13 cellular contexts compared by ENCODE assay signal in genomic region chr3:38707730-38708129, GRCh38. TPM values are rescaled to one million over a fixed set of nuclear protein-coding genes. Genes with fewer than 3 reads are reported as not detected.
DNase-seq lines count a peak whose midpoint lies in the region; ATAC-seq and TF ChIP-seq lines count a peak whose summit lies in the region.
"Had no signal": no experiment of that assay in that cellular context is flagged by ENCODE, and none has a peak within 500 bp of the region (broad histone marks: within the 10 kb centered on the region; RNA-seq: fewer than 3 reads in every experiment).

No MANE protein-coding gene starts in this region.

- TF ChIP-seq POLR2A in stomach (IDR thresholded peaks at IDR 0.05): no peak

- DNase-seq in BJ (ENCODE audit: low read depth) (no peak), hepatocyte (ENCODE audit: low spot score) (peak; percentile 16), putamen (ENCODE audit: low spot score) (no peak), HK-2 (ENCODE audit: unreplicated experiment) (no peak), stomach (no peak)
- DNase-seq in activated CD4-positive, alpha-beta memory T cell treated with anti-CD3 and anti-CD28 coated beads for 36 hours: no peak
- DNase-seq: activated CD4-positive, alpha-beta memory T cell treated with anti-CD3 and anti-CD28 coated beads, Interleukin-2, amount 10 ng/mL, durations not matched to agents 7 days and 5 days; DMS79 treated with DMSO at 0.1 percent for 48 hours; NCI-H1694; posterior cingulate gyrus had no signal

- TF ChIP-seq CTCF in BJ (IDR thresholded peaks at IDR 0.05; ENCODE audit: insufficient read depth, low read depth, low read length): peak; percentile 37
- peak; percentile 50; the same call in 1 of the 2 replicates for TF ChIP-seq CTCF in GM12875 (IDR thresholded peaks at IDR 0.05; ENCODE audit: borderline replicate concordance, insufficient read depth, low read depth, low read length)
- peak; percentile 39 for TF ChIP-seq CTCF in hepatocyte (IDR thresholded peaks at IDR 0.05; ENCODE audit: poor library complexity)
- TF ChIP-seq CTCF in stomach (IDR thresholded peaks at IDR 0.05): no peak

- no peaks in the 10 kb centered on the region for H3K4me1 ChIP-seq in hepatocyte (ENCODE audit: insufficient read depth)
- H3K4me1 ChIP-seq in stomach: no peaks in the 10 kb centered on the region

- H3K36me3 ChIP-seq in BJ (ENCODE audit: control insufficient read depth, insufficient read depth, low read length) (no peaks in the 10 kb centered on the region), hepatocyte (replicated peaks; ENCODE audit: insufficient read depth, low read depth) (no peaks in the 10 kb centered on the region), stomach (no peaks in the 10 kb centered on the region)

- CTCF ChIA-PET in BJ (lab: Yijun Ruan, JAX): no interaction called here
- CTCF ChIA-PET in activated CD4-positive, alpha-beta memory T cell treated with anti-CD3 and anti-CD28 coated beads for 36 hours (lab: Charles Lee): no interaction called here

- H3K36me3 Mint-ChIP-seq in activated CD4-positive, alpha-beta memory T cell treated with anti-CD3 and anti-CD28 coated beads for 36 hours: no peaks in the 10 kb centered on the region

- no peaks in the 10 kb centered on the region for H3K9me3 Mint-ChIP-seq in activated CD4-positive, alpha-beta memory T cell treated with anti-CD3 and anti-CD28 coated beads for 36 hours
- H3K9me3 Mint-ChIP-seq: activated CD4-positive, alpha-beta memory T cell treated with anti-CD3 and anti-CD28 coated beads, Interleukin-2, amount 10 ng/mL, durations not matched to agents 7 days and 5 days had no signal

- no peaks in the 10 kb centered on the region for H3K9me2 ChIP-seq in hepatocyte (replicated peaks; ENCODE audit: insufficient read depth)

- intact Hi-C loops in activated CD4-positive, alpha-beta memory T cell treated with anti-CD3 and anti-CD28 coated beads for 36 hours (cut with micrococcal nuclease): no loop called here
- intact Hi-C loops in stomach (cut with DNase I; ENCODE audit: low total_unique reads): no loop called here

- H3K4me3 ChIP-seq in BJ (ENCODE audit: low read depth, low read length) (no peak overlapping the region), GM12875 (ENCODE audit: low read depth, low read length) (no peak overlapping the region), hepatocyte (no peak overlapping the region), stomach (no peak overlapping the region)
- H3K4me3 ChIP-seq: lung had no signal

- no peaks in the 10 kb centered on the region for H3K79me2 ChIP-seq in hepatocyte

- no peaks in the 10 kb centered on the region for H4K20me1 ChIP-seq in hepatocyte (ENCODE audit: insufficient read depth, poor library complexity, severe bottlenecking)

- H3K27me3 ChIP-seq in BJ (ENCODE audit: control insufficient read depth, insufficient read depth, low read length): no peaks in the 10 kb centered on the region; the same call in 1 of the 2 replicates
- H3K27me3 ChIP-seq in hepatocyte: peaks cover 10% of the 10 kb centered on the region
- no peaks in the 10 kb centered on the region for H3K27me3 ChIP-seq in stomach

- H3K27me3 Mint-ChIP-seq in activated CD4-positive, alpha-beta memory T cell treated with anti-CD3 and anti-CD28 coated beads for 36 hours: peaks cover 13% of the 10 kb centered on the region
- H3K27me3 Mint-ChIP-seq: activated CD4-positive, alpha-beta memory T cell treated with anti-CD3 and anti-CD28 coated beads, Interleukin-2, amount 10 ng/mL, durations not matched to agents 7 days and 5 days had no signal

- no peak overlapping the region for H3K4me2 ChIP-seq in hepatocyte

- H3K9me3 ChIP-seq in hepatocyte (ENCODE audit: low read depth) (no peaks in the 10 kb centered on the region), stomach (no peaks in the 10 kb centered on the region)

- 13% methylated on average over 1 of the region's 1 CpG for WGBS in hepatocyte (ENCODE audit: low lambda C conversion rate, missing lambda C conversion rate)
- WGBS in stomach, 5 donors: 0 to 12% (median 4%) methylated on average over 1 of the region's 1 CpG

- H2AFZ ChIP-seq in hepatocyte: no peak overlapping the region

- H3K4me3 Mint-ChIP-seq in activated CD4-positive, alpha-beta memory T cell treated with anti-CD3 and anti-CD28 coated beads for 36 hours: no peak overlapping the region
- H3K4me3 Mint-ChIP-seq: activated CD4-positive, alpha-beta memory T cell treated with anti-CD3 and anti-CD28 coated beads, Interleukin-2, amount 10 ng/mL, durations not matched to agents 7 days and 5 days had no signal

- H3K27ac ChIP-seq in hepatocyte (no peak overlapping the region), stomach (no peak overlapping the region)

- no peak overlapping the region for H3K27ac Mint-ChIP-seq in activated CD4-positive, alpha-beta memory T cell treated with anti-CD3 and anti-CD28 coated beads for 36 hours
- H3K27ac Mint-ChIP-seq: activated CD4-positive, alpha-beta memory T cell treated with anti-CD3 and anti-CD28 coated beads, Interleukin-2, amount 10 ng/mL, durations not matched to agents 7 days and 5 days had no signal

- H3K4me1 Mint-ChIP-seq in activated CD4-positive, alpha-beta memory T cell treated with anti-CD3 and anti-CD28 coated beads for 36 hours (ENCODE audit: low read depth): no peaks in the 10 kb centered on the region
- H3K4me1 Mint-ChIP-seq: activated CD4-positive, alpha-beta memory T cell treated with anti-CD3 and anti-CD28 coated beads, Interleukin-2, amount 10 ng/mL, durations not matched to agents 7 days and 5 days had no signal

- TF ChIP-seq EP300 in stomach (IDR thresholded peaks at IDR 0.05): no peak

- POLR2A ChIA-PET in BJ (lab: Charles Lee): no interaction called here
- POLR2A ChIA-PET in activated CD4-positive, alpha-beta memory T cell treated with anti-CD3 and anti-CD28 coated beads for 36 hours (lab: Charles Lee): no interaction called here

- ATAC-seq in SK-N-SH treated with all-trans-retinoic acid at 6 μM for 48 hours: peak; percentile 34; the same call in 1 of the 3 replicates

TF ChIP-seq in SK-N-SH treated with all-trans-retinoic acid at 6 μM for 48 hours, 23 proteins besides CTCF, POLR2A, EP300 and RAD21 (continues in another document):
- TF ChIP-seq ZFP3 (CRISPR knock-in tag; IDR thresholded peaks at IDR 0.05): no peak
- TF ChIP-seq ZC3H10 (CRISPR knock-in tag; IDR thresholded peaks at IDR 0.05): no peak
- TF ChIP-seq ZNF8 (CRISPR knock-in tag; IDR thresholded peaks at IDR 0.05): no peak
- no peak for TF ChIP-seq CREB5 (CRISPR knock-in tag; IDR thresholded peaks at IDR 0.05; ENCODE audit: low read depth)
- TF ChIP-seq POU6F1 (CRISPR knock-in tag; IDR thresholded peaks at IDR 0.05; ENCODE audit: borderline replicate concordance, low read depth): no peak
- no peak for TF ChIP-seq ZNF565 (CRISPR knock-in tag; conservative IDR thresholded peaks at IDR 0.05; ENCODE audit: low read depth)
- no peak for TF ChIP-seq CSDC2 (CRISPR knock-in tag; IDR thresholded peaks at IDR 0.05)
- TF ChIP-seq GLIS3 (CRISPR knock-in tag; IDR thresholded peaks at IDR 0.05): no peak
- TF ChIP-seq ISL1 (CRISPR knock-in tag; IDR thresholded peaks at IDR 0.05): no peak
- no peak for TF ChIP-seq OSR1 (CRISPR knock-in tag; IDR thresholded peaks at IDR 0.05)
- TF ChIP-seq PPARA (CRISPR knock-in tag; IDR thresholded peaks at IDR 0.05; ENCODE audit: borderline replicate concordance): no peak
- TF ChIP-seq SNAI2 (CRISPR knock-in tag; IDR thresholded peaks at IDR 0.05): no peak
- no peak for TF ChIP-seq ESRRG (CRISPR knock-in tag; IDR thresholded peaks at IDR 0.05)
- no peak for TF ChIP-seq ARNTL (CRISPR knock-in tag; IDR thresholded peaks at IDR 0.05; ENCODE audit: borderline replicate concordance, low read depth)
- no peak for TF ChIP-seq TCF4 (CRISPR knock-in tag; IDR thresholded peaks at IDR 0.05; ENCODE audit: borderline replicate concordance)

RNA-seq across cellular contexts. Expression of gene SCN5A, which starts 58.2 kb away (rescaled TPM):
- 0.33 and 0.74 TPM in 2 replicates for polyA plus RNA-seq in BJ (2011; rRNA removed)
- 1.0 and 1.4 TPM in 2 replicates for polyA minus RNA-seq in BJ (2011; rRNA and poly(A)+ RNA removed)
- total RNA-seq in hepatocyte: 0.48 and 1.3 TPM in 2 replicates
- 0.97 and 1.9 TPM in 2 replicates for polyA plus RNA-seq in hepatocyte
- total RNA-seq in activated CD4-positive, alpha-beta memory T cell treated with anti-CD3 and anti-CD28 coated beads for 36 hours: under 1 TPM; 0.12 to 0.34 TPM
- total RNA-seq in stomach: 1 to 10 TPM in 1 of 5 donors, under 1 TPM in 1, not detected in 3; 0.14 to 1.1 TPM
- polyA plus RNA-seq in stomach: under 1 TPM in 2 of 3 donors, not detected in 1; 0.05 to 0.06 TPM

Comparison
In these comparisons a context has a peak if more than half of its experiments do, and no peak if none do; other contexts are left out.
1. CTCF ChIP-seq: peak in BJ (single experiment), GM12875 (single experiment) and hepatocyte (single experiment); none in stomach (0 of 7).